8 cellular contexts compared by ENCODE assay signal in genomic region chrX:41922125-41922521, GRCh38. TPM values are rescaled to one million over a fixed set of nuclear protein-coding genes. Genes with fewer than 3 reads are reported as not detected.
A peak's percentile ranks its signal among the peaks of the same experiment; 100 is the strongest.
DNase-seq lines count a peak whose midpoint lies in the region; ATAC-seq, FAIRE-seq and TF ChIP-seq lines count a peak whose summit lies in the region.

No MANE protein-coding gene starts in this region.

- H3K27me3 ChIP-seq in A673 (replicated peaks; ENCODE audit: insufficient read depth, low read depth, low read length, poor library complexity) (peaks cover 19% of the 10 kb centered on the region), brain microvascular endothelial cell (replicated peaks) (no peaks in the 10 kb centered on the region)

- no TSS peak for BruUV-seq in A673 (replicated peaks; lab: Mats Ljungman, UMichigan)

- H3K27ac ChIP-seq in A673 (ENCODE audit: low read depth, low read length, poor library complexity, severe bottlenecking) (no peak overlapping the region), brain microvascular endothelial cell (peak overlapping the region; percentile 28)

- FAIRE-seq in RCC 7860 (lab: Jason Lieb, UNC): no peak

- no peaks in the 10 kb centered on the region for H3K9me3 ChIP-seq in A673 (ENCODE audit: low read depth, low read length, poor library complexity, severe bottlenecking)

- intact Hi-C loops in A673 (cut with micrococcal nuclease; ENCODE audit: unreplicated experiment): no loop called here

- H3K4me3 ChIP-seq in A673 (ENCODE audit: low read depth, low read length, poor library complexity, severe bottlenecking): peak overlapping the region; percentile 60
- H3K4me3 ChIP-seq in GM12875 (ENCODE audit: low read depth, low read length): peak overlapping the region; percentile 45
- H3K4me3 ChIP-seq in brain microvascular endothelial cell (ENCODE audit: low read depth, low read length): peak overlapping the region; percentile 75

- H3K4me1 ChIP-seq in A673 (ENCODE audit: insufficient read depth, low read length, poor library complexity, severe bottlenecking): peaks cover 6% of the 10 kb centered on the region

- in situ Hi-C loops in brain microvascular endothelial cell (cut with HindIII; ENCODE audit: low pct_ligation_motif_present, low sequenced_read_pairs): no loop called here

- peak; percentile 48 for DNase-seq in A673 (ENCODE audit: low spot score)
- DNase-seq in RCC 7860 (ENCODE audit: low spot score): peak; percentile 11
- peak; percentile 40 for DNase-seq in brain microvascular endothelial cell
- peak; percentile 7 to 12 for DNase-seq in lung microvascular endothelial cell (ENCODE audit: low read depth in 2 of 2)
- DNase-seq in superior temporal gyrus (ENCODE audit: extremely low spot score): peak; percentile 39
- DNase-seq in HPDE6-E6E7 (ENCODE audit: extremely low spot score): no peak

- CTCF ChIA-PET in A673 (lab: Charles Lee): no interaction called here

- TF ChIP-seq CTCF in A673 (conservative IDR thresholded peaks at IDR 0.05; ENCODE audit: low read depth, low read length) (no peak), GM12875 (IDR thresholded peaks at IDR 0.05; ENCODE audit: borderline replicate concordance, insufficient read depth, low read depth, low read length) (no peak), brain microvascular endothelial cell (IDR thresholded peaks at IDR 0.05; ENCODE audit: low read depth, low read length, missing control alignments) (no peak)

- H3K36me3 ChIP-seq in A673 (ENCODE audit: insufficient read depth, low read length, poor library complexity, severe bottlenecking) (no peaks in the 10 kb centered on the region), brain microvascular endothelial cell (replicated peaks) (no peaks in the 10 kb centered on the region)

- ATAC-seq in GM18861 (IDR thresholded peaks at IDR 0.05; ENCODE audit: unreplicated experiment): no peak

- POLR2A ChIA-PET in A673 (lab: Charles Lee; ENCODE audit: low non-redundant PET): no interaction called here

RNA-seq across cellular contexts. Expression of gene CASK, which starts 1.2 kb away (rescaled TPM):
- total RNA-seq in A673 (2021): 33.5 and 36.3 TPM in 2 replicates
- total RNA-seq in lung microvascular endothelial cell: 30.5 and 47.8 TPM in 2 replicates
